Comparison of ENCODE assay signal across 15 cellular contexts in the genomic region with DNA sequence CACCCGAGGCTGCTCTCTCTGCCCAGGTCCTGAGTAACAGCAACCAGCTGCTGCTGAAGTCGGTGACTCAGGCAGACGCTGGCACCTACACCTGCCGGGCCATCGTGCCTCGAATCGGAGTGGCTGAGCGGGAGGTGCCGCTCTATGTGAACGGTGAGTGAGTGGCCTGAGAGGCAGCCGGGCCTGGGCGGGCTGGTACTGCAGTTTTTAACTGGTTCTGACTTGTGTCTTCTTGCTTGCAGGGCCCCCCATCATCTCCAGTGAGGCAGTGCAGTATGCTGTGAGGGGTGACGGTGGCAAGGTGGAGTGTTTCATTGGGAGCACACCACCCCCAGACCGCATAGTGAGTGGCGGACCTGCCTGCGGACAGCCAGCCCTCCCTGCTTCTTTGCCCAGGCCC.
A peak's percentile ranks its signal among the peaks of the same experiment; 100 is the strongest.
DNase-seq lines count a peak whose midpoint lies in the region; ATAC-seq and TF ChIP-seq lines count a peak whose summit lies in the region.
"Had no signal": no experiment of that assay in that cellular context is flagged by ENCODE, and none has a peak within 500 bp of the region (broad histone marks: within the 10 kb centered on the region; RNA-seq: fewer than 3 reads in every experiment).

No MANE protein-coding gene starts in this region.

- H3K4ac ChIP-seq in mesenchymal stem cell (ENCODE audit: low read depth in 1 of 2, low read length in 2 of 2), result no peak overlapping the region

- DNase-seq in mesenchymal stem cell (no peak), spleen (peak; percentile 58), NCI-H1436 (lab: John Stamatoyannopoulos, UW) (no peak)
- DNase-seq in NK-92 treated with Interleukin-12 subunit alpha and Interleukin-12 subunit beta, amount 100 ng/mL, for 24 hours (lab: John Stamatoyannopoulos, UW), result no peak
- DNase-seq: 8988T; AML-193; Caco-2; Calu3; CD4-positive, alpha-beta T cell; CD8-positive, alpha-beta T cell; DMS79 treated with DMSO at 0.1 percent for 48 hours; GF-D8 had no signal

- no peak overlapping the region for H3K14ac ChIP-seq in mesenchymal stem cell (ENCODE audit: low read length in 2 of 2)

- H3K79me1 ChIP-seq in mesenchymal stem cell (replicated peaks; ENCODE audit: low read length, poor library complexity, severe bottlenecking), result peaks cover 19% of the 10 kb centered on the region

- H3K27me3 ChIP-seq in mesenchymal stem cell (ENCODE audit: control insufficient read depth in 1 of 2, insufficient read depth in 1 of 2, low read length in 2 of 2) (no peaks in the 10 kb centered on the region), spleen (replicated peaks in 1 of 7) (peaks cover 0 to 8% (median 0%) of the 10 kb centered on the region in 7 donors)
- H3K27me3 ChIP-seq: BLaER1 treated with 17β-estradiol and CSF1 and Interleukin-3, amounts not matched to agents 10 nM and 100 nM had no signal

- ATAC-seq in HG02763 (IDR thresholded peaks at IDR 0.05; ENCODE audit: unreplicated experiment), result no peak
- ATAC-seq: CD8-positive, alpha-beta T cell had no signal

- H4K8ac ChIP-seq in mesenchymal stem cell (ENCODE audit: low read length), result no peak overlapping the region

- WGBS in mesenchymal stem cell, result 97% methylated on average over 16 of the region's 16 CpGs
- 87 to 96% (median 92%) methylated on average over 10 to 16 of the region's 16 CpGs for WGBS in spleen, 5 donors

- no peak overlapping the region for H3K4me3 ChIP-seq in mesenchymal stem cell (ENCODE audit: insufficient read depth in 1 of 2, low read depth in 1 of 2, low read length in 2 of 2)
- no peak overlapping the region for H3K4me3 ChIP-seq in spleen
- H3K4me3 ChIP-seq: BLaER1 treated with 17β-estradiol and CSF1 and Interleukin-3, amounts not matched to agents 10 nM and 100 nM had no signal

- peaks cover 87 to 94% of the 10 kb centered on the region in 2 experiments for H3K36me3 ChIP-seq in mesenchymal stem cell (ENCODE audit: control insufficient read depth in 1 of 2, insufficient read depth in 2 of 2, low read depth in 1 of 2, low read length in 2 of 2)
- H3K36me3 ChIP-seq in spleen, result peaks cover 0 to 54% (median 0%) of the 10 kb centered on the region in 6 donors

- no peak overlapping the region for H3K9ac ChIP-seq in mesenchymal stem cell (ENCODE audit: low read length)
- H3K9ac ChIP-seq: BLaER1 treated with 17β-estradiol and CSF1 and Interleukin-3, amounts not matched to agents 10 nM and 100 nM had no signal

- no peak for TF ChIP-seq POLR2A in spleen (IDR thresholded peaks at IDR 0.05)

- H2AFZ ChIP-seq in mesenchymal stem cell (ENCODE audit: low read depth, low read length), result no peak overlapping the region

- no peak overlapping the region for H2BK15ac ChIP-seq in mesenchymal stem cell (ENCODE audit: low read depth, poor library complexity, severe bottlenecking)

- no peak overlapping the region for H2BK120ac ChIP-seq in mesenchymal stem cell (ENCODE audit: low read depth, low read length)

- H2BK5ac ChIP-seq in mesenchymal stem cell (ENCODE audit: low read depth, low read length, poor library complexity, severe bottlenecking), result no peak overlapping the region

- no peak overlapping the region for H4K91ac ChIP-seq in mesenchymal stem cell (ENCODE audit: low read length)

- H3K23ac ChIP-seq in mesenchymal stem cell (ENCODE audit: low read length in 2 of 2), result no peak overlapping the region

- H3K4me1 ChIP-seq in mesenchymal stem cell (ENCODE audit: control insufficient read depth, insufficient read depth, low read depth, low read length), result peaks cover 12% of the 10 kb centered on the region
- no peaks in the 10 kb centered on the region for H3K4me1 ChIP-seq in spleen
- H3K4me1 ChIP-seq: BLaER1 treated with 17β-estradiol and CSF1 and Interleukin-3, amounts not matched to agents 10 nM and 100 nM; Caco-2 had no signal

- no peak overlapping the region for H2BK12ac ChIP-seq in mesenchymal stem cell (ENCODE audit: low read length in 2 of 2)

- no peak overlapping the region for H3K4me2 ChIP-seq in mesenchymal stem cell (ENCODE audit: low read length, poor library complexity, severe bottlenecking)
- H3K4me2 ChIP-seq: BLaER1 treated with 17β-estradiol and CSF1 and Interleukin-3, amounts not matched to agents 10 nM and 100 nM had no signal

- H3K9me3 ChIP-seq in mesenchymal stem cell (ENCODE audit: control insufficient read depth, low read length) (no peaks in the 10 kb centered on the region), spleen (no peaks in the 10 kb centered on the region)
- H3K9me3 ChIP-seq: BLaER1 treated with 17β-estradiol and CSF1 and Interleukin-3, amounts not matched to agents 10 nM and 100 nM; Caco-2 had no signal

- intact Hi-C loops in spleen (cut with DNase I; ENCODE audit: low total_unique reads), result loop anchor here (5.0 kb wide), 1 partner anchor 97 kb away; a partner anchor contains a TSS

- no peak overlapping the region for H2AK5ac ChIP-seq in mesenchymal stem cell (ENCODE audit: low read length, severe bottlenecking)

- H3K27ac ChIP-seq in mesenchymal stem cell (ENCODE audit: low read length, poor library complexity, severe bottlenecking) (peak overlapping the region; percentile 4), spleen (no peak overlapping the region)
- H3K27ac ChIP-seq: BLaER1 treated with 17β-estradiol and CSF1 and Interleukin-3, amounts not matched to agents 10 nM and 100 nM; C4-2B had no signal

- H3K18ac ChIP-seq in mesenchymal stem cell (ENCODE audit: low read depth in 1 of 2, low read length in 2 of 2), result no peak overlapping the region

- TF ChIP-seq CTCF in spleen (IDR thresholded peaks at IDR 0.05 in 8 of 11, conservative IDR thresholded peaks at IDR 0.05 in 3 of 11), result no peak
